ENCODE assay signal across 8 cellular contexts in the genomic region with DNA sequence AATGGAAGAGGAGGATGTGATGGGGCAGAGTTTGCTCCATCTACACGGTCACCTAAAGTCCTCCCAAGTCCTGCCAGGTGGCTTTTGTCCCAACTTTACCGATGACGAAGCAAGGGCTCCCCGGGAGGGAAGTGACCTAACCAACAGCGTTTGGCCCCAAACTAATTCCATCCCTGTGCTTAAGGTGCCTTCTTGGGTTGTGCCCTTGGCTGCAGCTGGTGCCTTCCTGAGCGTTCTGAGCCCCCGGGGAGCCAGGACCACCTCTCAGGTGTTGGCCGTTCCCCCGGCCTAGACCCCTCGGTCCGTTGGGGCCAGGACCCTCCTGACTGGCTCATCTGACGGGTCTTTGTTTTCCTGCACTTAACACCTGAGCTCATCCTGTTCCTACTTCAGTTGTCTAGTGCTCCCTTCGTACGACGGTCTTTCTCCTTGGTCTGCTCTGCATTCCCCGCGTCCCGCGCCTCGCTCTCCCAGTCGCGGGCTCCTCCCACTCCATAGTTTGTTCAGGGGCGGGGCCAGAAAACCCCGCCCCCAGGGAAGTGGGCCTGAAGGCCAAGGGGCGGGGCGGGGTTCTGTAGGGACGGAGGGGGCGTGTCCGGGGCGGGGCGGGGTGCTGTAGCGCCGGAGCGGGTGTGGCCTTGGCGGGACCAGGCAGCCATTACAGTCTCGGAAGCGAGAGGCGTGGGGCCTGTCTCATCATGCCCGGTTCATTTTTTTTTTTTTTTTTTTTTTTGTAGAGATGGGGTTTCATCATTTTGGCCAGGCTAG. TPM values are rescaled to one million over a fixed set of nuclear protein-coding genes. Genes with fewer than 3 reads are reported as not detected.
DNase-seq lines count a peak whose midpoint lies in the region; ATAC-seq and TF ChIP-seq lines count a peak whose summit lies in the region.

No MANE protein-coding gene starts in this region.

- peak; percentile 59 for ATAC-seq in HG02884 (IDR thresholded peaks at IDR 0.05; ENCODE audit: unreplicated experiment)
- peak; percentile 98 for ATAC-seq in left lung
- no peak for ATAC-seq in HG03196 (IDR thresholded peaks at IDR 0.05; ENCODE audit: unreplicated experiment)

- H3K27ac Mint-ChIP-seq in activated CD4-positive, alpha-beta T cell treated with anti-CD3 and anti-CD28 coated beads, Interleukin-2, amount 10 ng/mL, durations not matched to agents 24 days and 14 days, result peak overlapping the region; percentile 86

- peaks cover 2% of the 10 kb centered on the region for H3K27me3 Mint-ChIP-seq in activated CD4-positive, alpha-beta T cell treated with anti-CD3 and anti-CD28 coated beads, Interleukin-2, amount 10 ng/mL, durations not matched to agents 24 days and 14 days

- H3K27me3 ChIP-seq in colonic mucosa, result no peaks in the 10 kb centered on the region
- H3K27me3 ChIP-seq in left lung, result no peaks in the 10 kb centered on the region

- H3K4me1 ChIP-seq in ES-I3 (ENCODE audit: insufficient read depth, low read length) (peaks cover 26% of the 10 kb centered on the region), colonic mucosa (no peaks in the 10 kb centered on the region), left lung (peaks cover 10 to 45% of the 10 kb centered on the region in 2 donors)

- H3K9me3 ChIP-seq in ES-I3 (ENCODE audit: control insufficient read depth, insufficient read depth, low read length), result no peaks in the 10 kb centered on the region
- no peaks in the 10 kb centered on the region for H3K9me3 ChIP-seq in colonic mucosa
- H3K9me3 ChIP-seq in left lung, result no peaks in the 10 kb centered on the region

- H3K9ac ChIP-seq in ES-I3 (ENCODE audit: low read depth, low read length), result peak overlapping the region; percentile 94
- no peak overlapping the region for H3K9ac ChIP-seq in colonic mucosa (ENCODE audit: low read depth in 2 of 2, low read length in 2 of 2)

- intact Hi-C loops in activated CD4-positive, alpha-beta T cell treated with anti-CD3 and anti-CD28 coated beads, Interleukin-2, amount 10 ng/mL, durations not matched to agents 24 days and 14 days (cut with micrococcal nuclease), result loop anchor here (1.0 to 2.0 kb wide), 3 partner anchors 24 to 41 kb away; no protein-coding TSS in a partner anchor
- intact Hi-C loops in colonic mucosa (cut with DNase I) (no loop called here), left lung (cut with DNase I) (no loop called here)

- H3K4me3 Mint-ChIP-seq in activated CD4-positive, alpha-beta T cell treated with anti-CD3 and anti-CD28 coated beads, Interleukin-2, amount 10 ng/mL, durations not matched to agents 24 days and 14 days, result peak overlapping the region; percentile 85

- H3K9me3 Mint-ChIP-seq in activated CD4-positive, alpha-beta T cell treated with anti-CD3 and anti-CD28 coated beads, Interleukin-2, amount 10 ng/mL, durations not matched to agents 24 days and 14 days, result no peaks in the 10 kb centered on the region

- no peaks in the 10 kb centered on the region for H3K36me3 Mint-ChIP-seq in activated CD4-positive, alpha-beta T cell treated with anti-CD3 and anti-CD28 coated beads, Interleukin-2, amount 10 ng/mL, durations not matched to agents 24 days and 14 days (ENCODE audit: low read depth)

- H3K36me3 ChIP-seq in ES-I3 (ENCODE audit: insufficient read depth, low read length) (no peaks in the 10 kb centered on the region), colonic mucosa (no peaks in the 10 kb centered on the region), left lung (no peaks in the 10 kb centered on the region)

- H3K4me3 ChIP-seq in colonic mucosa, result no peak overlapping the region
- peak overlapping the region; percentile 13 to 29 for H3K4me3 ChIP-seq in left lung

- peaks cover 38% of the 10 kb centered on the region for H3K4me1 Mint-ChIP-seq in activated CD4-positive, alpha-beta T cell treated with anti-CD3 and anti-CD28 coated beads, Interleukin-2, amount 10 ng/mL, durations not matched to agents 24 days and 14 days

- DNase-seq in NCI-H446 (lab: John Stamatoyannopoulos, UW) (peak; percentile 65 to 96), colonic mucosa (peak; percentile 97), left lung (peak; percentile 94 to 97)
- DNase-seq in activated CD4-positive, alpha-beta T cell treated with anti-CD3 and anti-CD28 coated beads, Interleukin-2, amount 10 ng/mL, durations not matched to agents 24 days and 14 days, result peak; percentile 97
- DNase-seq in stimulated activated CD4-positive, alpha-beta T cell treated with anti-CD3 and anti-CD28 coated beads, Interleukin-4, amount 100 ng/mL, for 24 hours, result peak; percentile 92

- TF ChIP-seq CTCF in colonic mucosa (IDR thresholded peaks at IDR 0.05), result no peak
- TF ChIP-seq CTCF in left lung (IDR thresholded peaks at IDR 0.05), result no peak

- H3K27ac ChIP-seq in colonic mucosa, result no peak overlapping the region
- H3K27ac ChIP-seq in left lung, result peak overlapping the region in 1 of 2 donors; percentile 60

RNA-seq across cellular contexts. Expression of a gene that starts 0.8 kb away (rescaled TPM):
- total RNA-seq in activated CD4-positive, alpha-beta T cell treated with anti-CD3 and anti-CD28 coated beads, Interleukin-2, amount 10 ng/mL, durations not matched to agents 24 days and 14 days, result not detected in 2 replicates
- total RNA-seq in colonic mucosa, result under 1 TPM in 1 of 2 donors, not detected in 1; 0.86 TPM
- not detected for total RNA-seq in left lung

RNA-seq across cellular contexts. Expression of a gene that starts 12.5 kb away (rescaled TPM):
- total RNA-seq in activated CD4-positive, alpha-beta T cell treated with anti-CD3 and anti-CD28 coated beads, Interleukin-2, amount 10 ng/mL, durations not matched to agents 24 days and 14 days, result 0.21 and 0.47 TPM in 2 replicates
- 10 to 100 TPM in 1 of 2 donors, 1 to 10 TPM in 1; 9.9 to 10.5 TPM for total RNA-seq in colonic mucosa
- 10 to 100 TPM in 1 of 2 donors, 1 to 10 TPM in 1; 9.7 to 11.8 TPM for total RNA-seq in left lung

RNA-seq across cellular contexts. Expression of a gene that starts 34.5 kb away (rescaled TPM):
- 918 and 934 TPM in 2 replicates for total RNA-seq in activated CD4-positive, alpha-beta T cell treated with anti-CD3 and anti-CD28 coated beads, Interleukin-2, amount 10 ng/mL, durations not matched to agents 24 days and 14 days
- total RNA-seq in colonic mucosa, result 100 to 1,000 TPM; 256 to 329 TPM
- total RNA-seq in left lung, result 100 to 1,000 TPM; 132 to 310 TPM

RNA-seq across cellular contexts. Expression of a gene that starts 34.9 kb away (rescaled TPM):
- total RNA-seq in activated CD4-positive, alpha-beta T cell treated with anti-CD3 and anti-CD28 coated beads, Interleukin-2, amount 10 ng/mL, durations not matched to agents 24 days and 14 days, result 9.5 and 10.6 TPM in 2 replicates
- 10 to 100 TPM; 12.4 to 20.4 TPM for total RNA-seq in colonic mucosa
- 10 to 100 TPM in 1 of 2 donors, 1 to 10 TPM in 1; 8.4 to 12.0 TPM for total RNA-seq in left lung

RNA-seq across cellular contexts. Expression of a gene that starts 53.6 kb away (rescaled TPM):
- 8.1 and 10.2 TPM in 2 replicates for total RNA-seq in activated CD4-positive, alpha-beta T cell treated with anti-CD3 and anti-CD28 coated beads, Interleukin-2, amount 10 ng/mL, durations not matched to agents 24 days and 14 days
- total RNA-seq in colonic mucosa (under 1 TPM; 0.44 to 0.88 TPM), left lung (10 to 100 TPM in 1 of 2 donors, 1 to 10 TPM in 1; 2.4 to 91.9 TPM)
